Comparison of ENCODE assay signal across 20 cellular contexts in genomic region chr13:48559638-48560320, GRCh38. TPM values are rescaled to one million over a fixed set of nuclear protein-coding genes. Genes with fewer than 3 reads are reported as not detected.
DNase-seq lines count a peak whose midpoint lies in the region; ATAC-seq, FAIRE-seq and TF ChIP-seq lines count a peak whose summit lies in the region.
"Had no signal": no experiment of that assay in that cellular context is flagged by ENCODE, and none has a peak within 500 bp of the region (broad histone marks: within the 10 kb centered on the region; RNA-seq: fewer than 3 reads in every experiment).

No MANE protein-coding gene starts in this region.

- DNase-seq in ELR (ENCODE audit: low read depth), result peak; percentile 76
- peak; percentile 92 for DNase-seq in LHCN-M2 (ENCODE audit: low read depth)
- DNase-seq in bronchial epithelial cell (ENCODE audit: low read depth), result peak; percentile 92
- peak; percentile 75 for DNase-seq in kidney glomerular epithelial cell (lab: John Stamatoyannopoulos, UW)
- no peak for DNase-seq in cerebellar nuclear complex (lab: John Stamatoyannopoulos, UW)
- DNase-seq: activated effector memory CD4-positive, alpha-beta T cell treated with Interleukin-2 at 50 U/mL for 16 hours; DMS79; effector CD4-positive, alpha-beta T cell; glutamatergic neuron; HFFc6; KG1; NCI-H1436 treated with DMSO at 0.1 percent for 48 hours; NCI-H446; occipital lobe; SK-N-SH had no signal

- no peaks in the 10 kb centered on the region for H3K36me3 ChIP-seq in bronchial epithelial cell (ENCODE audit: control insufficient read depth, insufficient read depth, low read length)

- no peak for ATAC-seq in HG02678 (IDR thresholded peaks at IDR 0.05; ENCODE audit: unreplicated experiment)
- no peak for ATAC-seq in GM18870 (IDR thresholded peaks at IDR 0.05; ENCODE audit: unreplicated experiment)

- H3K4me3 ChIP-seq in bronchial epithelial cell (ENCODE audit: low read depth, low read length), result no peak overlapping the region
- H3K4me3 ChIP-seq: skin epidermis had no signal

- TF ChIP-seq CTCF in bronchial epithelial cell (IDR thresholded peaks at IDR 0.05; ENCODE audit: insufficient read depth, low read length, severe bottlenecking), result no peak

- no peaks in the 10 kb centered on the region for H3K27me3 ChIP-seq in bronchial epithelial cell (ENCODE audit: control insufficient read depth, insufficient read depth, low read length)

- FAIRE-seq in bronchial epithelial cell (lab: Jason Lieb, UNC), result no peak
- FAIRE-seq: islet of Langerhans, urothelium cell line had no signal

RNA-seq across cellular contexts. Expression of gene RCBTB2, which starts 26.9 kb away (rescaled TPM):
- total RNA-seq in LHCN-M2 (2014; rRNA removed), result 21.0 and 22.2 TPM in 2 replicates
- 7.8 TPM for polyA plus RNA-seq in LHCN-M2 (2012)
- 1.8 and 4.7 TPM in 2 replicates for total RNA-seq in bronchial epithelial cell

Comparison
In these comparisons a context has a peak if more than half of its experiments do, and no peak if none do; other contexts are left out.
1. DNase-seq: peak in ELR (single experiment), LHCN-M2 (single experiment), bronchial epithelial cell (single experiment) and kidney glomerular epithelial cell (single experiment); none in cerebellar nuclear complex (0 of 2).